Comparison of ENCODE assay signal across 15 cellular contexts in genomic region chr3:183244981-183245476, GRCh38. TPM values are rescaled to one million over a fixed set of nuclear protein-coding genes. Genes with fewer than 3 reads are reported as not detected.
DNase-seq lines count a peak whose midpoint lies in the region; ATAC-seq and TF ChIP-seq lines count a peak whose summit lies in the region.
"Had no signal": no experiment of that assay in that cellular context is flagged by ENCODE, and none has a peak within 500 bp of the region (broad histone marks: within the 10 kb centered on the region; RNA-seq: fewer than 3 reads in every experiment).

No MANE protein-coding gene starts in this region.

- H3K36me3 Mint-ChIP-seq in dendritic cell treated with granulocyte-macrophage colony-stimulating factor and Interleukin-4, amounts not matched to agents 40 ng/mL and 50 ng/mL, for 4 days (ENCODE audit: low read depth): peaks cover 21% of the 10 kb centered on the region

- peak overlapping the region; percentile 86 for H3K27ac Mint-ChIP-seq in dendritic cell treated with granulocyte-macrophage colony-stimulating factor and Interleukin-4, amounts not matched to agents 40 ng/mL and 50 ng/mL, for 4 days
- H3K27ac Mint-ChIP-seq: nephron progenitor cell had no signal

- peak overlapping the region; percentile 2 for H3K4me3 Mint-ChIP-seq in dendritic cell treated with granulocyte-macrophage colony-stimulating factor and Interleukin-4, amounts not matched to agents 40 ng/mL and 50 ng/mL, for 4 days
- H3K4me3 Mint-ChIP-seq: nephron progenitor cell had no signal

- TF ChIP-seq CTCF in left ventricle myocardium inferior (IDR thresholded peaks at IDR 0.05; ENCODE audit: borderline replicate concordance) (no peak), lower lobe of right lung (IDR thresholded peaks at IDR 0.05) (no peak), upper lobe of left lung (IDR thresholded peaks at IDR 0.05) (peak in 1 of 6 experiments; percentile 13)

- H3K9me3 ChIP-seq in left ventricle myocardium inferior (replicated peaks) (peaks cover 18% of the 10 kb centered on the region), lower lobe of right lung (peaks cover 12% of the 10 kb centered on the region), upper lobe of left lung (peaks cover 0 to 12% (median 10%) of the 10 kb centered on the region in 4 donors)

- H3K4me3 ChIP-seq in left ventricle myocardium inferior (no peak overlapping the region), lower lobe of right lung (no peak overlapping the region), upper lobe of left lung (no peak overlapping the region)

- peaks cover 19% of the 10 kb centered on the region for H3K9me3 Mint-ChIP-seq in dendritic cell treated with granulocyte-macrophage colony-stimulating factor and Interleukin-4, amounts not matched to agents 40 ng/mL and 50 ng/mL, for 4 days

- ATAC-seq in lower lobe of right lung: peak; percentile 56 to 62
- peak in 1 of 2 donors; percentile 37 for ATAC-seq in upper lobe of left lung (ENCODE audit: low FRiP score in 2 of 2)

- no peaks in the 10 kb centered on the region for H3K27me3 Mint-ChIP-seq in dendritic cell treated with granulocyte-macrophage colony-stimulating factor and Interleukin-4, amounts not matched to agents 40 ng/mL and 50 ng/mL, for 4 days

- no peaks in the 10 kb centered on the region for H3K27me3 ChIP-seq in left ventricle myocardium inferior (ENCODE audit: low read depth)
- no peaks in the 10 kb centered on the region for H3K27me3 ChIP-seq in lower lobe of right lung (ENCODE audit: low read depth)
- H3K27me3 ChIP-seq in upper lobe of left lung: no peaks in the 10 kb centered on the region

- H3K4me1 ChIP-seq in left ventricle myocardium inferior (peaks cover 11% of the 10 kb centered on the region), lower lobe of right lung (peaks cover 18% of the 10 kb centered on the region), upper lobe of left lung (peaks cover 5 to 16% (median 9%) of the 10 kb centered on the region in 4 donors)

- intact Hi-C loops in left ventricle myocardium inferior (cut with micrococcal nuclease) (no loop called here), cardiac septum (cut with DNase I) (no loop called here), lower lobe of right lung (cut with DNase I) (no loop called here), posterior cingulate gyrus (cut with DNase I) (no loop called here)
- intact Hi-C loops in dendritic cell treated with granulocyte-macrophage colony-stimulating factor and Interleukin-4, amounts not matched to agents 40 ng/mL and 50 ng/mL, for 4 days (cut with micrococcal nuclease): no loop called here

- H3K27ac ChIP-seq in left ventricle myocardium inferior (replicated peaks): peak overlapping the region; percentile 17
- peak overlapping the region; percentile 76 for H3K27ac ChIP-seq in lower lobe of right lung
- peak overlapping the region; percentile 41 to 75 (median 67) for H3K27ac ChIP-seq in upper lobe of left lung

- peaks cover 45% of the 10 kb centered on the region for H3K4me1 Mint-ChIP-seq in dendritic cell treated with granulocyte-macrophage colony-stimulating factor and Interleukin-4, amounts not matched to agents 40 ng/mL and 50 ng/mL, for 4 days (ENCODE audit: low read depth)

- H3K36me3 ChIP-seq in left ventricle myocardium inferior: no peaks in the 10 kb centered on the region
- H3K36me3 ChIP-seq in lower lobe of right lung: no peaks in the 10 kb centered on the region
- H3K36me3 ChIP-seq in upper lobe of left lung: no peaks in the 10 kb centered on the region

- no peak for TF ChIP-seq EP300 in upper lobe of left lung (IDR thresholded peaks at IDR 0.05)

- TF ChIP-seq POLR2A in upper lobe of left lung (IDR thresholded peaks at IDR 0.05): no peak

- DNase-seq in left ventricle myocardium inferior (no peak), cardiac septum (ENCODE audit: low spot score) (no peak), lower lobe of right lung (no peak), upper lobe of left lung (no peak), posterior cingulate gyrus (no peak), LoVo (ENCODE audit: low spot score) (no peak)
- no peak for DNase-seq in stimulated activated CD4-positive, alpha-beta T cell treated with anti-CD3 and anti-CD28 coated beads, Interleukin-1b, Interleukin-23, amount 100 ng/mL, for 48 hours
- DNase-seq: activated T-cell treated with anti-CD3 and anti-CD28 coated beads, Interleukin-2, amount 50 U/mL, for 1 hour; central memory CD4-positive, alpha-beta T cell; NCI-H1048; NCI-H2171 treated with DMSO at 0.1 percent for 48 hours; nephron progenitor cell; right cardiac atrium; stimulated activated CD4-positive, alpha-beta T cell treated with anti-CD3 and anti-CD28 coated beads, Interleukin-4, amount 100 ng/mL, for 1 hour had no signal

RNA-seq across cellular contexts. Expression of gene B3GNT5, which starts 8.0 kb away (rescaled TPM):
- total RNA-seq in left ventricle myocardium inferior (2.1 TPM), cardiac septum (3.2 TPM), lower lobe of right lung (30.8 TPM), upper lobe of left lung (10 to 100 TPM; 15.7 to 44.5 (median 28.3) TPM)

Comparison
In these comparisons a context has a peak if more than half of its experiments do, and no peak if none do; other contexts are left out.
1. H3K27ac ChIP-seq: peak in every context shown above with its lines; median percentile 76 in lower lobe of right lung; 67 in upper lobe of left lung; 17 in left ventricle myocardium inferior.